8 cellular contexts compared by ENCODE assay signal in the genomic region with DNA sequence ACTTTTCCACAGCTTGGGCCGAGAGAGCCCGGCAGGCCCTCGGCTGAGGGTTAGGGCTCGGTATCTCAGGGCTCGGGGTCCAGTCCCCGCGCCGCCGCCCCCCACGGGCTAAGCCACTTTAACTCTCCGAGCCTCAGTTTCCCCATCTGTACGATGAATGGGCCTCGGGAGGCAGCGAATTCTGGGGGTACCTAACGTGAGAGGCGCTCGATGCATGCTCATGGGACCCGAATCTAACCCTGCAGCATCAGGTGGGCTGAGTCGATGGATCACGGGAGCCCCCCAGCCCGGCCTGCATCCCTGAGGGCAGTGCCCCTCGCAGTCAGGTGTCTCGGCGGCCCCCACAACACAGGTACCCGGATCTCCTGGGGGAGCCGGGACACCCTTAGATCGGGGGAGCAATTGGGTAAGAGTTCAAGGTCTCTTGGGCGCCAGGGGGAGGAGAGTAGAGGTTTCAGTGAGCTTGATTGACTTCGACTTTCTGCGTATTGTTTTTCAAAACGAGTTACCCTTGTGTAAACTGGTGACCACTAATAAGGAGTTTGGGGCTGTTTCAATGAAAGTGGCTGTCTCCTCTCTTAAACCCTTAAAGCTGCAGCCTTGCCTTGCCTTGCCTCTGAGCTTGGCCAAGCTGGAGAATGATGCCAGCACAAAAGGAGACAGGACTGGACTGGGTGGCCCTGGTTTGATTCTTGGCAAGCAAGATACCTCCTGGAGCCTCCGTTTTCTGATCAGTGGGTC. TPM values are rescaled to one million over a fixed set of nuclear protein-coding genes. Genes with fewer than 3 reads are reported as not detected.
DNase-seq lines count a peak whose midpoint lies in the region; ATAC-seq and TF ChIP-seq lines count a peak whose summit lies in the region.

No MANE protein-coding gene starts in this region.

- peak overlapping the region; percentile 93 for H3K4me3 ChIP-seq in colonic mucosa
- H3K4me3 ChIP-seq in lower lobe of right lung, result peak overlapping the region; percentile 100

- peaks cover 4% of the 10 kb centered on the region for H3K4me1 ChIP-seq in colonic mucosa
- H3K4me1 ChIP-seq in lower lobe of right lung, result peaks cover 48% of the 10 kb centered on the region

- H3K9ac ChIP-seq in colonic mucosa (ENCODE audit: low read depth in 2 of 2, low read length in 2 of 2), result peak overlapping the region; percentile 95 to 98

- H3K9me3 ChIP-seq in colonic mucosa (no peaks in the 10 kb centered on the region), lower lobe of right lung (no peaks in the 10 kb centered on the region)

- DNase-seq in G401 (ENCODE audit: low spot score), result peak; percentile 46
- peak; percentile 41 for DNase-seq in colonic mucosa
- DNase-seq in lower lobe of right lung, result no peak
- DNase-seq in substantia nigra (lab: John Stamatoyannopoulos, UW), result peak in 16 of 49 donors; percentile 9 to 48 (median 26)
- no peak for DNase-seq in glomerular visceral epithelial cell (ENCODE audit: extremely low spot score)

- in situ Hi-C loops in G401 (cut with HindIII; ENCODE audit: low sequenced_read_pairs), result no loop called here

- TF ChIP-seq CTCF in colonic mucosa (IDR thresholded peaks at IDR 0.05) (no peak), lower lobe of right lung (IDR thresholded peaks at IDR 0.05) (no peak)

- no peaks in the 10 kb centered on the region for H3K27me3 ChIP-seq in colonic mucosa
- no peaks in the 10 kb centered on the region for H3K27me3 ChIP-seq in lower lobe of right lung (ENCODE audit: low read depth)

- intact Hi-C loops in colonic mucosa (cut with DNase I), result no loop called here
- intact Hi-C loops in lower lobe of right lung (cut with DNase I), result no loop called here

- H3K27ac ChIP-seq in colonic mucosa (peak overlapping the region; percentile 85), lower lobe of right lung (peak overlapping the region; percentile 96), substantia nigra (ENCODE audit: low read depth, low read length, poor library complexity, severe bottlenecking) (peak overlapping the region; percentile 88)

- H3K36me3 ChIP-seq in colonic mucosa (no peaks in the 10 kb centered on the region), lower lobe of right lung (no peaks in the 10 kb centered on the region)

- peak; percentile 20 for ATAC-seq in HG02852 (IDR thresholded peaks at IDR 0.05; ENCODE audit: unreplicated experiment)
- peak; percentile 39 for ATAC-seq in SK-N-SH treated with all-trans-retinoic acid at 6 μM for 48 hours
- ATAC-seq in lower lobe of right lung, result peak; percentile 32 to 33
- ATAC-seq in GM18520 (IDR thresholded peaks at IDR 0.05; ENCODE audit: unreplicated experiment), result no peak

TF ChIP-seq in SK-N-SH treated with all-trans-retinoic acid at 6 μM for 48 hours, 23 proteins besides CTCF, POLR2A, EP300 and RAD21:
- no peak for TF ChIP-seq OSR1 (CRISPR knock-in tag; IDR thresholded peaks at IDR 0.05)
- no peak for TF ChIP-seq ESRRG (CRISPR knock-in tag; IDR thresholded peaks at IDR 0.05)
- no peak for TF ChIP-seq ZFP3 (CRISPR knock-in tag; IDR thresholded peaks at IDR 0.05)
- TF ChIP-seq, protein P1, sequence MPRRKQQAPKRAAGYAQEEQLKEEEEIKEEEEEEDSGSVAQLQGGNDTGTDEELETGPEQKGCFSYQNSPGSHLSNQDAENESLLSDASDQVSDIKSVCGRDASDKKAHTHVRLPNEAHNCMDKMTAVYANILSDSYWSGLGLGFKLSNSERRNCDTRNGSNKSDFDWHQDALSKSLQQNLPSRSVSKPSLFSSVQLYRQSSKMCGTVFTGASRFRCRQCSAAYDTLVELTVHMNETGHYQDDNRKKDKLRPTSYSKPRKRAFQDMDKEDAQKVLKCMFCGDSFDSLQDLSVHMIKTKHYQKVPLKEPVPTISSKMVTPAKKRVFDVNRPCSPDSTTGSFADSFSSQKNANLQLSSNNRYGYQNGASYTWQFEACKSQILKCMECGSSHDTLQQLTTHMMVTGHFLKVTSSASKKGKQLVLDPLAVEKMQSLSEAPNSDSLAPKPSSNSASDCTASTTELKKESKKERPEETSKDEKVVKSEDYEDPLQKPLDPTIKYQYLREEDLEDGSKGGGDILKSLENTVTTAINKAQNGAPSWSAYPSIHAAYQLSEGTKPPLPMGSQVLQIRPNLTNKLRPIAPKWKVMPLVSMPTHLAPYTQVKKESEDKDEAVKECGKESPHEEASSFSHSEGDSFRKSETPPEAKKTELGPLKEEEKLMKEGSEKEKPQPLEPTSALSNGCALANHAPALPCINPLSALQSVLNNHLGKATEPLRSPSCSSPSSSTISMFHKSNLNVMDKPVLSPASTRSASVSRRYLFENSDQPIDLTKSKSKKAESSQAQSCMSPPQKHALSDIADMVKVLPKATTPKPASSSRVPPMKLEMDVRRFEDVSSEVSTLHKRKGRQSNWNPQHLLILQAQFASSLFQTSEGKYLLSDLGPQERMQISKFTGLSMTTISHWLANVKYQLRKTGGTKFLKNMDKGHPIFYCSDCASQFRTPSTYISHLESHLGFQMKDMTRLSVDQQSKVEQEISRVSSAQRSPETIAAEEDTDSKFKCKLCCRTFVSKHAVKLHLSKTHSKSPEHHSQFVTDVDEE (CRISPR knock-in tag; IDR thresholded peaks at IDR 0.05), result no peak
- no peak for TF ChIP-seq ISL1 (CRISPR knock-in tag; IDR thresholded peaks at IDR 0.05)
- TF ChIP-seq CSDC2 (CRISPR knock-in tag; IDR thresholded peaks at IDR 0.05), result no peak
- no peak for TF ChIP-seq RARB (CRISPR knock-in tag; IDR thresholded peaks at IDR 0.05)
- no peak for TF ChIP-seq SNAI2 (CRISPR knock-in tag; IDR thresholded peaks at IDR 0.05)
- TF ChIP-seq TCF4 (CRISPR knock-in tag; IDR thresholded peaks at IDR 0.05; ENCODE audit: borderline replicate concordance), result no peak
- TF ChIP-seq, protein P2, sequence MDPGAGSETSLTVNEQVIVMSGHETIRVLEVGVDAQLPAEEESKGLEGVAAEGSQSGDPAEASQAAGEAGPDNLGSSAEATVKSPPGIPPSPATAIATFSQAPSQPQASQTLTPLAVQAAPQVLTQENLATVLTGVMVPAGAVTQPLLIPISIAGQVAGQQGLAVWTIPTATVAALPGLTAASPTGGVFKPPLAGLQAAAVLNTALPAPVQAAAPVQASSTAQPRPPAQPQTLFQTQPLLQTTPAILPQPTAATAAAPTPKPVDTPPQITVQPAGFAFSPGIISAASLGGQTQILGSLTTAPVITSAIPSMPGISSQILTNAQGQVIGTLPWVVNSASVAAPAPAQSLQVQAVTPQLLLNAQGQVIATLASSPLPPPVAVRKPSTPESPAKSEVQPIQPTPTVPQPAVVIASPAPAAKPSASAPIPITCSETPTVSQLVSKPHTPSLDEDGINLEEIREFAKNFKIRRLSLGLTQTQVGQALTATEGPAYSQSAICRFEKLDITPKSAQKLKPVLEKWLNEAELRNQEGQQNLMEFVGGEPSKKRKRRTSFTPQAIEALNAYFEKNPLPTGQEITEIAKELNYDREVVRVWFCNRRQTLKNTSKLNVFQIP (CRISPR knock-in tag; IDR thresholded peaks at IDR 0.05; ENCODE audit: borderline replicate concordance, low read depth), result no peak
- TF ChIP-seq BACH2 (CRISPR knock-in tag; IDR thresholded peaks at IDR 0.05; ENCODE audit: borderline replicate concordance), result no peak
- TF ChIP-seq GLIS3 (CRISPR knock-in tag; IDR thresholded peaks at IDR 0.05), result no peak
- TF ChIP-seq ZNF565 (CRISPR knock-in tag; conservative IDR thresholded peaks at IDR 0.05; ENCODE audit: low read depth), result no peak
- no peak for TF ChIP-seq ZFP30 (CRISPR knock-in tag; IDR thresholded peaks at IDR 0.05)
- TF ChIP-seq TOX (CRISPR knock-in tag; IDR thresholded peaks at IDR 0.05; ENCODE audit: borderline replicate concordance), result no peak
- TF ChIP-seq, protein P3, sequence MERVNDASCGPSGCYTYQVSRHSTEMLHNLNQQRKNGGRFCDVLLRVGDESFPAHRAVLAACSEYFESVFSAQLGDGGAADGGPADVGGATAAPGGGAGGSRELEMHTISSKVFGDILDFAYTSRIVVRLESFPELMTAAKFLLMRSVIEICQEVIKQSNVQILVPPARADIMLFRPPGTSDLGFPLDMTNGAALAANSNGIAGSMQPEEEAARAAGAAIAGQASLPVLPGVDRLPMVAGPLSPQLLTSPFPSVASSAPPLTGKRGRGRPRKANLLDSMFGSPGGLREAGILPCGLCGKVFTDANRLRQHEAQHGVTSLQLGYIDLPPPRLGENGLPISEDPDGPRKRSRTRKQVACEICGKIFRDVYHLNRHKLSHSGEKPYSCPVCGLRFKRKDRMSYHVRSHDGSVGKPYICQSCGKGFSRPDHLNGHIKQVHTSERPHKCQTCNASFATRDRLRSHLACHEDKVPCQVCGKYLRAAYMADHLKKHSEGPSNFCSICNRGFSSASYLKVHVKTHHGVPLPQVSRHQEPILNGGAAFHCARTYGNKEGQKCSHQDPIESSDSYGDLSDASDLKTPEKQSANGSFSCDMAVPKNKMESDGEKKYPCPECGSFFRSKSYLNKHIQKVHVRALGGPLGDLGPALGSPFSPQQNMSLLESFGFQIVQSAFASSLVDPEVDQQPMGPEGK (CRISPR knock-in tag; IDR thresholded peaks at IDR 0.05; ENCODE audit: borderline replicate concordance), result no peak
- TF ChIP-seq ARNTL (CRISPR knock-in tag; IDR thresholded peaks at IDR 0.05; ENCODE audit: borderline replicate concordance, low read depth), result no peak
TF ChIP-seq in SK-N-SH treated with all-trans-retinoic acid at 6 μM for 48 hours: peak in this region for 0.

RNA-seq across cellular contexts. Expression of a gene that starts 0.6 kb away (rescaled TPM):
- total RNA-seq in G401 (2014; rRNA removed; shearing (Covaris generic)), result 44.1 and 73.3 TPM in 2 replicates
- total RNA-seq in colonic mucosa (100 to 1,000 TPM; 126 to 169 TPM), lower lobe of right lung (244 TPM)

RNA-seq across cellular contexts. Expression of a gene that starts 36.8 kb away (rescaled TPM):
- 27.0 and 28.3 TPM in 2 replicates for total RNA-seq in G401 (2014; rRNA removed; shearing (Covaris generic))
- total RNA-seq in colonic mucosa (10 to 100 TPM; 42.6 to 51.0 TPM), lower lobe of right lung (72.5 TPM)

Comparison
In these comparisons a context has a peak if more than half of its experiments do, and no peak if none do; other contexts are left out.
1. DNase-seq: peak in G401 (single experiment) and colonic mucosa (single experiment); none in lower lobe of right lung (single experiment) and glomerular visceral epithelial cell (single experiment).
2. Peak in every context shown above with its lines, with median percentiles within 50 percentile points of each other: H3K27ac ChIP-seq.